ENCODE assay signal across 25 cellular contexts in the genomic region with DNA sequence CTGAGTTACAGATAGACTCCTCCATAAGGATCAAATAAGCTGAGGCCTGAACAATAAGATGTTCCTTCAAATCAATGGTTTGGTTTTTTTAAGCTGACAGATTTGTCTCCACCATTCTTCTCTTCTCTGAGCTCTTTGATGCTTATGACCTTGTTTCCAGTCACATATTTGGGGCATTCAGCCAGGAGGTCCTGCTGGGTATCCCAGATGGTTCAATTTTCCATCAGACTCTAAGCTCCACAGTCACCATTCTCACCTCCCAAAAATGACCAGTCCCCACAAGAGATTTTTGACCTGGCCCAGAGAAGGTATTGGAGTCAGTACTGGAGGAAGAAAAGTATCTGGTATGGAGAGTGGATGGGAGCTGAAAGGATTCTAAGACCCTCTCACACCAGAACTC.
DNase-seq lines count a peak whose midpoint lies in the region; ATAC-seq, FAIRE-seq and TF ChIP-seq lines count a peak whose summit lies in the region.
"Had no signal": no experiment of that assay in that cellular context is flagged by ENCODE, and none has a peak within 500 bp of the region (broad histone marks: within the 10 kb centered on the region; RNA-seq: fewer than 3 reads in every experiment).

No MANE protein-coding gene starts in this region.

- H4K5ac ChIP-seq in H9 (ENCODE audit: insufficient read length, low read depth, low read length): no peak overlapping the region

- no peak for TF ChIP-seq CTCF in H9 (conservative IDR thresholded peaks at IDR 0.05)
- TF ChIP-seq CTCF in D721Med (IDR thresholded peaks at IDR 0.05; ENCODE audit: insufficient read depth, missing control alignments): no peak
- no peak for TF ChIP-seq CTCF in Calu3 (IDR thresholded peaks at IDR 0.05; ENCODE audit: unreplicated experiment)

- no peak overlapping the region for H2BK5ac ChIP-seq in H9 (ENCODE audit: insufficient read length, low read length)

- H3K4me3 Mint-ChIP-seq in H9 (no peak overlapping the region), Calu3 (ENCODE audit: low read depth, unreplicated experiment) (no peak overlapping the region)
- H3K4me3 Mint-ChIP-seq in effector memory CD8-positive, alpha-beta T cell: no peak overlapping the region
- H3K4me3 Mint-ChIP-seq: CD14-positive monocyte; CD4-positive, alpha-beta memory T cell; CD4-positive, CD25-positive, alpha-beta regulatory T cell; CD8-positive, alpha-beta memory T cell had no signal

- no peak overlapping the region for H3K4ac ChIP-seq in H9 (ENCODE audit: low read depth, low read length)

- DNase-seq in G401 (ENCODE audit: low spot score) (peak; percentile 83), H9 (no peak), cerebellar cortex (ENCODE audit: low spot score) (peak; percentile 83), D721Med (ENCODE audit: insufficient read length, low spot score) (no peak), Calu3 (no peak)
- no peak for DNase-seq in effector memory CD8-positive, alpha-beta T cell
- DNase-seq: 8988T; ACHN; BE2C; CD4-positive, alpha-beta memory T cell; CD4-positive, CD25-positive, alpha-beta regulatory T cell; CD8-positive, alpha-beta memory T cell; COR-L47; DMS153; DMS53; DMS79; DND-41; EL; GF-D8 had no signal

- H2BK12ac ChIP-seq in H9 (ENCODE audit: insufficient read length, low read depth, low read length): no peak overlapping the region

- intact Hi-C loops in Calu3 (cut with micrococcal nuclease; ENCODE audit: unreplicated experiment): no loop called here

- H3K27ac ChIP-seq in H9 (ENCODE audit: insufficient read length, low read depth, low read length): no peak overlapping the region
- H3K27ac ChIP-seq: BLaER1 had no signal

- H3K4me2 ChIP-seq in H9 (ENCODE audit: insufficient read depth, insufficient read length, low read length): peak overlapping the region; percentile 4
- H3K4me2 ChIP-seq: BLaER1 had no signal

- no peak overlapping the region for H2AFZ ChIP-seq in H9 (ENCODE audit: low read length)

- no peaks in the 10 kb centered on the region for H3K79me1 ChIP-seq in H9 (ENCODE audit: insufficient read depth, low read depth, low read length, poor library complexity, severe bottlenecking)

- no peak overlapping the region for H3T11ph ChIP-seq in H9 (ENCODE audit: low read length)

- H3K9me3 ChIP-seq in H9 (ENCODE audit: control insufficient read depth, low read depth, low read length): no peaks in the 10 kb centered on the region
- H3K9me3 ChIP-seq: BE2C, BLaER1 had no signal

- H3K27me3 ChIP-seq in H9 (ENCODE audit: insufficient read depth, low read length): no peaks in the 10 kb centered on the region
- H3K27me3 ChIP-seq: BE2C had no signal

- no peak for ATAC-seq in effector memory CD8-positive, alpha-beta T cell (replicated peaks)

- H4K91ac ChIP-seq in H9 (ENCODE audit: insufficient read length, low read depth, low read length): no peak overlapping the region

- H3K4me1 Mint-ChIP-seq in H9 (peaks cover 21 to 32% of the 10 kb centered on the region in 2 experiments), Calu3 (ENCODE audit: low read depth, unreplicated experiment) (no peaks in the 10 kb centered on the region)
- H3K4me1 Mint-ChIP-seq in effector memory CD8-positive, alpha-beta T cell (ENCODE audit: low read depth in 2 of 2): no peaks in the 10 kb centered on the region
- H3K4me1 Mint-ChIP-seq: CD14-positive monocyte; CD4-positive, alpha-beta memory T cell; CD4-positive, CD25-positive, alpha-beta regulatory T cell; CD8-positive, alpha-beta memory T cell had no signal

- no peak overlapping the region for H3K23ac ChIP-seq in H9 (ENCODE audit: insufficient read length, low read depth, low read length)

- H3K36me3 Mint-ChIP-seq in H9 (ENCODE audit: insufficient read depth in 1 of 3, low read depth in 3 of 3) (no peaks in the 10 kb centered on the region; a peak in 3 of 7 replicates), Calu3 (ENCODE audit: insufficient read depth, unreplicated experiment) (no peaks in the 10 kb centered on the region)
- no peaks in the 10 kb centered on the region for H3K36me3 Mint-ChIP-seq in effector memory CD8-positive, alpha-beta T cell (ENCODE audit: insufficient read depth)
- H3K36me3 Mint-ChIP-seq: CD14-positive monocyte; CD4-positive, alpha-beta memory T cell; CD4-positive, CD25-positive, alpha-beta regulatory T cell; CD8-positive, alpha-beta memory T cell had no signal

- no peak overlapping the region for H2BK20ac ChIP-seq in H9 (ENCODE audit: low read depth, low read length, poor library complexity, severe bottlenecking)

- H3K27ac Mint-ChIP-seq in H9 (no peak overlapping the region), Calu3 (ENCODE audit: unreplicated experiment) (no peak overlapping the region)
- H3K27ac Mint-ChIP-seq in effector memory CD8-positive, alpha-beta T cell: no peak overlapping the region
- H3K27ac Mint-ChIP-seq: CD14-positive monocyte; CD4-positive, alpha-beta memory T cell; CD4-positive, CD25-positive, alpha-beta regulatory T cell; CD8-positive, alpha-beta memory T cell had no signal

- BruUV-seq in Calu3 (replicated peaks; lab: Mats Ljungman, UMichigan): no TSS peak

- no peak for FAIRE-seq in D721Med (lab: Jason Lieb, UNC)
- FAIRE-seq: A204.1, G401.6, GM12891, GM19239 had no signal

- H3K14ac ChIP-seq in H9 (ENCODE audit: insufficient read depth, low read length): no peak overlapping the region

- H3K9me3 Mint-ChIP-seq in H9 (peaks cover 6 to 57% of the 10 kb centered on the region in 2 experiments; a peak in 3 of 5 replicates), Calu3 (ENCODE audit: low read depth, unreplicated experiment) (no peaks in the 10 kb centered on the region)
- H3K9me3 Mint-ChIP-seq in effector memory CD8-positive, alpha-beta T cell: no peaks in the 10 kb centered on the region
- H3K9me3 Mint-ChIP-seq: CD4-positive, alpha-beta memory T cell; CD8-positive, alpha-beta memory T cell had no signal

- no peak overlapping the region for H3K18ac ChIP-seq in H9 (ENCODE audit: insufficient read length, low read depth, low read length)

- peaks cover 3% of the 10 kb centered on the region; the same call in 1 of the 2 replicates for H3K4me1 ChIP-seq in H9 (ENCODE audit: insufficient read depth, low read length)
- H3K4me1 ChIP-seq: BE2C, BLaER1 had no signal

- H2AK5ac ChIP-seq in H9 (ENCODE audit: insufficient read length, low read length): no peak overlapping the region

- no peaks in the 10 kb centered on the region for H4K20me1 ChIP-seq in H9 (ENCODE audit: control insufficient read depth, insufficient read depth, insufficient read length)
- H4K20me1 ChIP-seq: BLaER1 had no signal

- in situ Hi-C loops in G401 (cut with HindIII; ENCODE audit: low sequenced_read_pairs): no loop called here

- no peak overlapping the region for H3K9ac ChIP-seq in H9 (ENCODE audit: extremely low read depth, insufficient read length, low read length)
- H3K9ac ChIP-seq: BLaER1 had no signal

- peaks cover 7% of the 10 kb centered on the region for H3K27me3 Mint-ChIP-seq in H9 (ENCODE audit: low read depth)
- H3K27me3 Mint-ChIP-seq in effector memory CD8-positive, alpha-beta T cell: peaks cover 6 to 10% of the 10 kb centered on the region in 2 donors
- H3K27me3 Mint-ChIP-seq in Calu3 (ENCODE audit: unreplicated experiment): peaks cover 17% of the 10 kb centered on the region

- no peaks in the 10 kb centered on the region for H3K79me2 ChIP-seq in H9 (ENCODE audit: insufficient read depth, low read length)

- no peak overlapping the region for H3K56ac ChIP-seq in H9 (ENCODE audit: insufficient read length, low read depth, low read length)

- CTCF ChIA-PET in Calu3 (lab: Charles Lee): interaction anchor here (0.5 to 0.6 kb wide), 2 partner anchors 26 to 241 kb away, joined by 3 read pairs; no protein-coding TSS in a partner anchor

- H4K8ac ChIP-seq in H9 (replicated peaks; ENCODE audit: insufficient read length, low read depth, low read length): no peak overlapping the region

- H2BK15ac ChIP-seq in H9 (ENCODE audit: low read depth, low read length): no peak overlapping the region

- H2BK120ac ChIP-seq in H9 (ENCODE audit: low read depth, low read length, poor library complexity, severe bottlenecking): no peak overlapping the region

- H3K23me2 ChIP-seq in H9 (ENCODE audit: insufficient read length, low read depth, low read length, poor library complexity, severe bottlenecking): no peaks in the 10 kb centered on the region

Comparison
In these comparisons a context has a peak if more than half of its experiments do, and no peak if none do; other contexts are left out.
1. DNase-seq: peak in G401 (single experiment) and cerebellar cortex (single experiment); none in H9 (single experiment), D721Med (single experiment), effector memory CD8-positive, alpha-beta T cell (0 of 3) and Calu3 (single experiment).